8 cellular contexts compared by ENCODE assay signal in genomic region chr13:48235100-48235813, GRCh38. TPM values are rescaled to one million over a fixed set of nuclear protein-coding genes. Genes with fewer than 3 reads are reported as not detected.
A peak's percentile ranks its signal among the peaks of the same experiment; 100 is the strongest.
DNase-seq lines count a peak whose midpoint lies in the region; ATAC-seq and TF ChIP-seq lines count a peak whose summit lies in the region.

No MANE protein-coding gene starts in this region.

- H3K27me3 ChIP-seq in esophagus muscularis mucosa, result no peaks in the 10 kb centered on the region

- no peak for TF ChIP-seq EP300 in esophagus muscularis mucosa (IDR thresholded peaks at IDR 0.05)

- peak; percentile 33 for ATAC-seq in HG03280 (IDR thresholded peaks at IDR 0.05; ENCODE audit: unreplicated experiment)
- peak in 1 of 2 donors; percentile 28 for ATAC-seq in natural killer cell treated with Interleukin-12 subunit alpha and Interleukin-12 subunit beta and Interleukin-15 and Interleukin-18, amount 100 ng/mL, for 72 hours

- H3K27me3 Mint-ChIP-seq in T-helper 2 cell treated with Interferon-gamma antibody and Interleukin-4, amounts not matched to agents 5 μg/mL and 100 μg/mL, for 36 hours (ENCODE audit: low read depth), result peaks cover 48% of the 10 kb centered on the region
- no peaks in the 10 kb centered on the region for H3K27me3 Mint-ChIP-seq in natural killer cell treated with Interleukin-12 subunit alpha and Interleukin-12 subunit beta and Interleukin-15 and Interleukin-18, amount 100 ng/mL, for 72 hours

- no peak overlapping the region for H3K27ac Mint-ChIP-seq in T-helper 2 cell treated with Interferon-gamma antibody and Interleukin-4, amounts not matched to agents 5 μg/mL and 100 μg/mL, for 36 hours
- H3K27ac Mint-ChIP-seq in natural killer cell treated with Interleukin-12 subunit alpha and Interleukin-12 subunit beta and Interleukin-15 and Interleukin-18, amount 100 ng/mL, for 72 hours, result peak overlapping the region; percentile 65 to 97

- H3K9me3 Mint-ChIP-seq in T-helper 2 cell treated with Interferon-gamma antibody and Interleukin-4, amounts not matched to agents 5 μg/mL and 100 μg/mL, for 36 hours, result no peaks in the 10 kb centered on the region
- no peaks in the 10 kb centered on the region for H3K9me3 Mint-ChIP-seq in natural killer cell treated with Interleukin-12 subunit alpha and Interleukin-12 subunit beta and Interleukin-15 and Interleukin-18, amount 100 ng/mL, for 72 hours

- peak overlapping the region; percentile 76 for H3K4me3 Mint-ChIP-seq in T-helper 2 cell treated with Interferon-gamma antibody and Interleukin-4, amounts not matched to agents 5 μg/mL and 100 μg/mL, for 36 hours
- peak overlapping the region; percentile 90 for H3K4me3 Mint-ChIP-seq in natural killer cell treated with Interleukin-12 subunit alpha and Interleukin-12 subunit beta and Interleukin-15 and Interleukin-18, amount 100 ng/mL, for 72 hours

- H3K36me3 ChIP-seq in esophagus muscularis mucosa, result peaks cover 0 to 9% (median 0%) of the 10 kb centered on the region in 4 donors

- peaks cover 34% of the 10 kb centered on the region for H3K4me1 Mint-ChIP-seq in T-helper 2 cell treated with Interferon-gamma antibody and Interleukin-4, amounts not matched to agents 5 μg/mL and 100 μg/mL, for 36 hours (ENCODE audit: low read depth)
- peaks cover 33 to 42% of the 10 kb centered on the region in 2 donors for H3K4me1 Mint-ChIP-seq in natural killer cell treated with Interleukin-12 subunit alpha and Interleukin-12 subunit beta and Interleukin-15 and Interleukin-18, amount 100 ng/mL, for 72 hours (ENCODE audit: low read depth in 2 of 2)

- TF ChIP-seq POLR2A in esophagus muscularis mucosa (IDR thresholded peaks at IDR 0.05; ENCODE audit: low read depth), result no peak

- 15% methylated on average over 9 of the region's 9 CpGs for WGBS in esophagus muscularis mucosa

- H3K27ac ChIP-seq in esophagus muscularis mucosa (replicated peaks in 1 of 4), result peak overlapping the region; percentile 92 to 100 (median 97)

- peak overlapping the region; percentile 10 for H3K4me3 ChIP-seq in AG09309 (ENCODE audit: control insufficient read depth, low read depth, low read length)
- peak overlapping the region; percentile 76 to 95 (median 92) for H3K4me3 ChIP-seq in esophagus muscularis mucosa

- H3K9me3 ChIP-seq in esophagus muscularis mucosa, result no peaks in the 10 kb centered on the region

- intact Hi-C loops in esophagus muscularis mucosa (cut with DNase I), result loop anchor here (10.0 kb wide), 3 partner anchors 140 to 350 kb away; partner anchors contain the start of genes MED4 and NUDT15

- in situ Hi-C loops in GM13976 (cut with MboI; ENCODE audit: low sequenced_read_pairs, unreplicated experiment), result no loop called here

- TF ChIP-seq CTCF in AG09309 (IDR thresholded peaks at IDR 0.05; ENCODE audit: control insufficient read depth, insufficient read depth, low read depth, low read length, missing control alignments) (no peak), GM13976 (IDR thresholded peaks at IDR 0.05; ENCODE audit: borderline replicate concordance, control extremely low read depth, extremely low read depth, insufficient read depth, missing control alignments) (no peak), esophagus muscularis mucosa (IDR thresholded peaks at IDR 0.05) (no peak)

- peaks cover 24% of the 10 kb centered on the region for H3K36me3 Mint-ChIP-seq in T-helper 2 cell treated with Interferon-gamma antibody and Interleukin-4, amounts not matched to agents 5 μg/mL and 100 μg/mL, for 36 hours (ENCODE audit: low read depth)
- no peaks in the 10 kb centered on the region for H3K36me3 Mint-ChIP-seq in natural killer cell treated with Interleukin-12 subunit alpha and Interleukin-12 subunit beta and Interleukin-15 and Interleukin-18, amount 100 ng/mL, for 72 hours

- DNase-seq in AG09309 (ENCODE audit: low read depth) (no peak), GM13976 (ENCODE audit: low spot score) (peak; percentile 29), esophagus muscularis mucosa (ENCODE audit: extremely low spot score) (no peak), occipital lobe (lab: John Stamatoyannopoulos, UW) (no peak), mesenteric fat pad (ENCODE audit: low spot score) (no peak)
- DNase-seq in T-helper 2 cell treated with Interferon-gamma antibody and Interleukin-4, amounts not matched to agents 5 μg/mL and 100 μg/mL, for 36 hours (ENCODE audit: low spot score), result no peak
- no peak for DNase-seq in natural killer cell treated with Interleukin-12 subunit alpha and Interleukin-12 subunit beta and Interleukin-15 and Interleukin-18, amount 100 ng/mL, for 72 hours (ENCODE audit: low spot score)

- H3K4me1 ChIP-seq in esophagus muscularis mucosa, result peaks cover 47 to 62% (median 58%) of the 10 kb centered on the region in 4 donors

RNA-seq across cellular contexts. Expression of gene ITM2B, which starts 2.3 kb away (rescaled TPM):
- total RNA-seq in esophagus muscularis mucosa, result 100 to 1,000 TPM; 299 to 343 (median 303) TPM
- 100 to 1,000 TPM in 1 of 2 donors, 10 to 100 TPM in 1; 97.0 to 166 TPM for total RNA-seq in natural killer cell treated with Interleukin-12 subunit alpha and Interleukin-12 subunit beta and Interleukin-15 and Interleukin-18, amount 100 ng/mL, for 72 hours
- 135 TPM for total RNA-seq in occipital lobe
- 611 TPM for total RNA-seq in mesenteric fat pad
